Comparison of ENCODE assay signal across 8 cellular contexts in the genomic region with DNA sequence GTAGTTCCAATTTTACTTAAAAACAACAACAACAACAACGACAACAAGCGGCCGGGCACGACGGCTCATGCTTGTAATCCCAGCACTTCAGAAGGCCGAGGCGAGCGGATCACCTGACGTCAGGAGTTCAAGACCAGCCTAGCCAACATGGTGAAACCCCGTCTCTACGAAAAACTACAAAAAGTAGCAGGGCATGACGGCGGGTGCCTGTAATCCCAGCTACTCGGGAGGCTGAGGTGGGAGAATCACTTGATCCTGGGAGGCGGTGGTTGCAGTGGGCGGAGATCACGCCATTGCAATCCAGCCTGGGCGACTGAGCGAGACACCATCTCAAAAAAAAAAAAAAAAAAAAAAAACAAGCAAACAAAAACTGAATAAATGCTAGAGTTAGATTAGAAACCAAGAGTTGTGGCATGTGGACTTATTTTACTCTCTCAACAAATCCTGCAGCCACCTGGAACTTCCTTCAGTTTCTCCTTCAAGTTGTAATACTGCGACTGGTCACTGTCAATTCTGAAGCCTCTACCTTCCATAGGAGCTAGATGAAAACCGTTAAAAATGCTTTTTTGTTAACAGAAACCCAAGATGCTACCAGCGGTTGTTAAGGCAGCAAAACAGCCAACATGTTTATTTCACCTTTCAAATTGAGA. TPM values are rescaled to one million over a fixed set of nuclear protein-coding genes. Genes with fewer than 3 reads are reported as not detected.
DNase-seq lines count a peak whose midpoint lies in the region; ATAC-seq and TF ChIP-seq lines count a peak whose summit lies in the region.

No MANE protein-coding gene starts in this region.

- peak overlapping the region; percentile 94 to 99 for H3K4me3 Mint-ChIP-seq in activated T-cell treated with anti-CD3 and anti-CD28 coated beads, Interleukin-2, amount 50 U/mL, for 72 hours

- no peaks in the 10 kb centered on the region for H3K27me3 Mint-ChIP-seq in activated T-cell treated with anti-CD3 and anti-CD28 coated beads, Interleukin-2, amount 50 U/mL, for 72 hours (ENCODE audit: low read depth)

- H3K27ac Mint-ChIP-seq in activated T-cell treated with anti-CD3 and anti-CD28 coated beads, Interleukin-2, amount 50 U/mL, for 72 hours, result peak overlapping the region; percentile 99

- WGBS in heart left ventricle, 4 donors, result 23 to 40% (median 32%) methylated on average over 22 of the region's 22 CpGs
- WGBS in spleen, 5 donors, result 38 to 51% (median 47%) methylated on average over 22 of the region's 22 CpGs

- DNase-seq in heart left ventricle (no peak), left cardiac atrium (no peak), spleen (no peak), ecto neural progenitor cell (ENCODE audit: low spot score) (no peak)
- DNase-seq in activated T-cell treated with anti-CD3 and anti-CD28 coated beads, Interleukin-2, amount 50 U/mL, for 72 hours, result no peak
- DNase-seq in stimulated activated CD4-positive, alpha-beta T cell treated with anti-CD3 and anti-CD28 coated beads, Interleukin-12 subunit alpha, Interleukin-12 subunit beta, amount 100 ng/mL, for 4 hours, result no peak

- peaks cover 0 to 44% (median 33%) of the 10 kb centered on the region in 9 donors for H3K36me3 ChIP-seq in heart left ventricle
- peaks cover 8% of the 10 kb centered on the region for H3K36me3 ChIP-seq in iPS-15b (ENCODE audit: control insufficient read depth, insufficient read depth, low read length)
- peaks cover 0 to 45% (median 29%) of the 10 kb centered on the region in 6 donors for H3K36me3 ChIP-seq in spleen

- H3K9me3 ChIP-seq in heart left ventricle (no peaks in the 10 kb centered on the region), iPS-15b (ENCODE audit: control insufficient read depth, insufficient read depth, low read length) (no peaks in the 10 kb centered on the region), spleen (no peaks in the 10 kb centered on the region)

- H3K27ac ChIP-seq in heart left ventricle (peak overlapping the region; percentile 86 to 99 (median 96)), spleen (peak overlapping the region in 7 of 8 donors; percentile 88 to 94 (median 93))

- ATAC-seq in heart left ventricle (peak in 1 of 4 donors; percentile 16), left cardiac atrium (no peak), GM18511 (IDR thresholded peaks at IDR 0.05; ENCODE audit: unreplicated experiment) (no peak)
- ATAC-seq in activated T-cell treated with anti-CD3 and anti-CD28 coated beads, Interleukin-2, amount 50 U/mL, for 72 hours (replicated peaks in 1 of 2), result no peak

- H3K36me3 Mint-ChIP-seq in activated T-cell treated with anti-CD3 and anti-CD28 coated beads, Interleukin-2, amount 50 U/mL, for 72 hours (ENCODE audit: insufficient read depth in 2 of 2), result peaks cover 6 to 22% of the 10 kb centered on the region in 2 donors

- TF ChIP-seq POLR2A in heart left ventricle (IDR thresholded peaks at IDR 0.05), result no peak
- no peak for TF ChIP-seq POLR2A in spleen (IDR thresholded peaks at IDR 0.05)

- H3K4me1 Mint-ChIP-seq in activated T-cell treated with anti-CD3 and anti-CD28 coated beads, Interleukin-2, amount 50 U/mL, for 72 hours (ENCODE audit: low read depth), result peaks cover 41% of the 10 kb centered on the region

- H3K9me3 Mint-ChIP-seq in activated T-cell treated with anti-CD3 and anti-CD28 coated beads, Interleukin-2, amount 50 U/mL, for 72 hours, result no peaks in the 10 kb centered on the region

- intact Hi-C loops in heart left ventricle (cut with DNase I) (loop anchor here in 2 of 10 donors (10.0 kb wide), 2 partner anchors 132 to 592 kb away; a partner anchor contains a TSS), left cardiac atrium (cut with DNase I) (no loop called here), spleen (cut with DNase I; ENCODE audit: low total_unique reads) (no loop called here)

- peak overlapping the region; percentile 69 to 98 (median 84) for H3K4me3 ChIP-seq in heart left ventricle
- peak overlapping the region; percentile 97 for H3K4me3 ChIP-seq in iPS-15b (ENCODE audit: low read depth, low read length)
- peak overlapping the region; percentile 95 to 100 (median 98) for H3K4me3 ChIP-seq in spleen

- H3K4me1 ChIP-seq in heart left ventricle (peaks cover 0 to 59% (median 33%) of the 10 kb centered on the region in 12 donors), iPS-15b (ENCODE audit: control insufficient read depth, insufficient read depth, low read length) (peaks cover 8% of the 10 kb centered on the region), spleen (peaks cover 22 to 67% (median 52%) of the 10 kb centered on the region in 6 donors)

- H3K27me3 ChIP-seq in heart left ventricle (no peaks in the 10 kb centered on the region), iPS-15b (ENCODE audit: control insufficient read depth, insufficient read depth, low read length) (no peaks in the 10 kb centered on the region), spleen (replicated peaks in 1 of 7) (no peaks in the 10 kb centered on the region)

- peak overlapping the region; percentile 96 for H3K9ac ChIP-seq in iPS-15b (ENCODE audit: low read depth, low read length)

- TF ChIP-seq CTCF in heart left ventricle (IDR thresholded peaks at IDR 0.05) (no peak), spleen (IDR thresholded peaks at IDR 0.05 in 8 of 11, conservative IDR thresholded peaks at IDR 0.05 in 3 of 11) (no peak)

RNA-seq across cellular contexts. Expression of a gene that starts 1.3 kb away (rescaled TPM):
- total RNA-seq in heart left ventricle, result 1,000 to 10,000 TPM; 1,078 to 3,149 (median 1,758) TPM
- 1,000 to 10,000 TPM in 1 of 2 donors, 100 to 1,000 TPM in 1; 926 to 1,050 TPM for polyA plus RNA-seq in heart left ventricle
- 1,000 to 10,000 TPM; 1,001 to 1,121 TPM for total RNA-seq in left cardiac atrium
- 100 to 1,000 TPM; 378 to 401 TPM for total RNA-seq in activated T-cell treated with anti-CD3 and anti-CD28 coated beads, Interleukin-2, amount 50 U/mL, for 72 hours
- total RNA-seq in spleen, result 100 to 1,000 TPM; 250 to 364 (median 271) TPM
- 100 to 1,000 TPM; 188 to 283 (median 216) TPM for polyA plus RNA-seq in spleen

RNA-seq across cellular contexts. Expression of a gene that starts 7.4 kb away (rescaled TPM):
- 10 to 100 TPM in 4 of 9 donors, 1 to 10 TPM in 5; 6.7 to 15.1 (median 9.5) TPM for total RNA-seq in heart left ventricle
- 10 to 100 TPM; 13.0 to 18.6 TPM for polyA plus RNA-seq in heart left ventricle
- total RNA-seq in left cardiac atrium, result 1 to 10 TPM; 7.6 to 8.5 TPM
- 10 to 100 TPM; 42.0 to 43.4 TPM for total RNA-seq in activated T-cell treated with anti-CD3 and anti-CD28 coated beads, Interleukin-2, amount 50 U/mL, for 72 hours
- 10 to 100 TPM; 15.6 to 21.6 (median 17.8) TPM for total RNA-seq in spleen
- 10 to 100 TPM; 31.4 to 44.9 (median 34.6) TPM for polyA plus RNA-seq in spleen

RNA-seq across cellular contexts. Expression of a gene that starts 24.7 kb away (rescaled TPM):
- total RNA-seq in heart left ventricle, result 10 to 100 TPM in 1 of 9 donors, 1 to 10 TPM in 8; 1.2 to 15.0 (median 2.9) TPM
- polyA plus RNA-seq in heart left ventricle, result 1 to 10 TPM in 1 of 2 donors, under 1 TPM in 1; 0.65 to 1.6 TPM
- 1 to 10 TPM; 2.5 to 3.2 TPM for total RNA-seq in left cardiac atrium
- 10 to 100 TPM; 26.6 to 30.1 TPM for total RNA-seq in activated T-cell treated with anti-CD3 and anti-CD28 coated beads, Interleukin-2, amount 50 U/mL, for 72 hours
- 100 to 1,000 TPM in 6 of 7 donors, 10 to 100 TPM in 1; 69.2 to 153 (median 132) TPM for total RNA-seq in spleen
- polyA plus RNA-seq in spleen, result 10 to 100 TPM; 18.3 to 58.7 (median 24.1) TPM
